Comparison of ENCODE assay signal across 8 cellular contexts in the genomic region with DNA sequence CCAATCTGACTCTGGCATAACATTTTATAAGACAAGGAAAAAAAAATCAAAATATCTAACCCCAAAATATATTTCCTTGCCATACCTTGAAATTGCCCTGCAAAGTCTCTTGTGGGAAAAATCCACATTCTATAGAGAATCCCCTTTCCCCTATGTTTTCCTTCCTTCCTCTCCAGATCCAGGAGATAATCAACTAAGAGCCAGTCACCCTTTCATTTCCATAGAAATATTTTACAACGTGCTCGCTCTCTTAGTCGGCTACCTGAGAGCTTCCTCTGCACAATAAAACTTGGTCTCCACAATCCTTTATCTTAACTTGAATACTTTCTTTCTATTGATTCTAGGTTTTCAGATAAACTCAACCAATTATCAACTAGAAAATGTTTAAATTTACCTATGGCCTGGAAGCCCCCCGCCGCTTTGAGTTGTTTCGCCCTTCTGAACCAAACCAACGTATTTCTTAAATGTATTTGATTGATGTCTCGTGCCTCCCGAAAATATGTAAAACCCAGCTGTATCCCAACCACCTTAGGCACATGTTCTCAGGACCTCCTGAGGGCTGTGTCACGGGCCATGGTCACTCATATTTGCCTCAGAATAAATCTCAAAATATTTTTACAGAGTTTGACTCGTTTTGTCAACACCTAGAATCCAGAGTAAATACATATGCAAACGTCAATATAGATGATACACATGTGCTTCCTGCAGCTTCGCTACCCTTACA. TPM values are rescaled to one million over a fixed set of nuclear protein-coding genes. Genes with fewer than 3 reads are reported as not detected.
DNase-seq lines count a peak whose midpoint lies in the region; ATAC-seq and TF ChIP-seq lines count a peak whose summit lies in the region.

No MANE protein-coding gene starts in this region.

- H3K36me3 ChIP-seq in BLaER1 treated with 17β-estradiol and CSF1 and Interleukin-3, amounts not matched to agents 10 nM and 100 nM: peaks cover 0 to 53% (median 45%) of the 10 kb centered on the region in 11 experiments; a peak in 18 of 22 replicates
- H3K36me3 ChIP-seq in Loucy (ENCODE audit: insufficient read depth, low read length): no peaks in the 10 kb centered on the region

- H3K27me3 Mint-ChIP-seq in natural killer cell treated with Interleukin-12 subunit alpha and Interleukin-12 subunit beta and Interleukin-15 and Interleukin-18, amount 100 ng/mL, for 72 hours: no peaks in the 10 kb centered on the region

- no peaks in the 10 kb centered on the region for H3K27me3 ChIP-seq in BLaER1 treated with 17β-estradiol and CSF1 and Interleukin-3, amounts not matched to agents 10 nM and 100 nM
- H3K27me3 ChIP-seq in Loucy (ENCODE audit: insufficient read depth, low read length, poor library complexity, severe bottlenecking): no peaks in the 10 kb centered on the region
- H3K27me3 ChIP-seq in dorsolateral prefrontal cortex: no peaks in the 10 kb centered on the region

- no peak for TF ChIP-seq CTCF in Loucy (conservative IDR thresholded peaks at IDR 0.05; ENCODE audit: low read length)
- TF ChIP-seq CTCF in dorsolateral prefrontal cortex (IDR thresholded peaks at IDR 0.05 in 54 of 56, conservative IDR thresholded peaks at IDR 0.05 in 2 of 56; ENCODE audit: low read depth in 1 of 56, partially characterized antibody in 56 of 56): no peak

- H3K9me2 ChIP-seq in Loucy (replicated peaks; ENCODE audit: low read depth, low read length): no peaks in the 10 kb centered on the region

- DNase-seq in dorsolateral prefrontal cortex (no peak), NCI-H2107 (lab: John Stamatoyannopoulos, UW) (no peak)
- no peak for DNase-seq in natural killer cell treated with Interleukin-12 subunit alpha and Interleukin-12 subunit beta and Interleukin-15 and Interleukin-18, amount 100 ng/mL, for 72 hours (ENCODE audit: low spot score)

- peaks cover 41 to 52% of the 10 kb centered on the region in 2 donors for H3K4me1 Mint-ChIP-seq in natural killer cell treated with Interleukin-12 subunit alpha and Interleukin-12 subunit beta and Interleukin-15 and Interleukin-18, amount 100 ng/mL, for 72 hours (ENCODE audit: low read depth in 2 of 2)

- H3K36me3 Mint-ChIP-seq in natural killer cell treated with Interleukin-12 subunit alpha and Interleukin-12 subunit beta and Interleukin-15 and Interleukin-18, amount 100 ng/mL, for 72 hours: no peaks in the 10 kb centered on the region

- intact Hi-C loops in dorsolateral prefrontal cortex (cut with DNase I): loop anchor here in 1 of 2 donors (2.0 kb wide), 1 partner anchor 13 kb away; no protein-coding TSS in a partner anchor

- H3K27ac Mint-ChIP-seq in natural killer cell treated with Interleukin-12 subunit alpha and Interleukin-12 subunit beta and Interleukin-15 and Interleukin-18, amount 100 ng/mL, for 72 hours: peak overlapping the region; percentile 7 to 84

- no peak for ATAC-seq in natural killer cell treated with Interleukin-12 subunit alpha and Interleukin-12 subunit beta and Interleukin-15 and Interleukin-18, amount 100 ng/mL, for 72 hours
- ATAC-seq in GM18873 (IDR thresholded peaks at IDR 0.05; ENCODE audit: low FRiP score, unreplicated experiment) (no peak), GM19397 (IDR thresholded peaks at IDR 0.05; ENCODE audit: unreplicated experiment) (no peak)
- ATAC-seq in activated CD4-positive, CD25-positive, alpha-beta regulatory T cell treated with anti-CD3 and anti-CD28 coated beads, Interleukin-2, amount 50 U/mL, for 24 hours: no peak

- peak overlapping the region; percentile 96 for H3K4me3 Mint-ChIP-seq in natural killer cell treated with Interleukin-12 subunit alpha and Interleukin-12 subunit beta and Interleukin-15 and Interleukin-18, amount 100 ng/mL, for 72 hours

- no peak overlapping the region for H2AFZ ChIP-seq in Loucy (ENCODE audit: low read length)

- H4K20me1 ChIP-seq in BLaER1 treated with 17β-estradiol and CSF1 and Interleukin-3, amounts not matched to agents 10 nM and 100 nM: peaks cover 58 to 59% (median 58%) of the 10 kb centered on the region in 11 experiments
- peaks cover 50% of the 10 kb centered on the region for H4K20me1 ChIP-seq in Loucy (ENCODE audit: insufficient read depth, low read length, poor library complexity, severe bottlenecking)

- H3K79me2 ChIP-seq in Loucy (ENCODE audit: insufficient read depth, low read length): peaks cover 52% of the 10 kb centered on the region

- no peaks in the 10 kb centered on the region for H3K9me3 Mint-ChIP-seq in natural killer cell treated with Interleukin-12 subunit alpha and Interleukin-12 subunit beta and Interleukin-15 and Interleukin-18, amount 100 ng/mL, for 72 hours

- peak overlapping the region; percentile 86 to 99 (median 96) for H3K4me2 ChIP-seq in BLaER1 treated with 17β-estradiol and CSF1 and Interleukin-3, amounts not matched to agents 10 nM and 100 nM
- H3K4me2 ChIP-seq in Loucy (ENCODE audit: low read depth, low read length, poor library complexity, severe bottlenecking): peak overlapping the region; percentile 81

- peak overlapping the region; percentile 92 to 99 (median 98) for H3K4me3 ChIP-seq in BLaER1 treated with 17β-estradiol and CSF1 and Interleukin-3, amounts not matched to agents 10 nM and 100 nM
- peak overlapping the region; percentile 86 for H3K4me3 ChIP-seq in Loucy (ENCODE audit: low read length, poor library complexity, severe bottlenecking)
- peak overlapping the region; percentile 77 to 100 (median 98) for H3K4me3 ChIP-seq in dorsolateral prefrontal cortex

- no peaks in the 10 kb centered on the region for H3K9me3 ChIP-seq in BLaER1 treated with 17β-estradiol and CSF1 and Interleukin-3, amounts not matched to agents 10 nM and 100 nM (replicated peaks in 1 of 11)
- H3K9me3 ChIP-seq in Loucy (ENCODE audit: insufficient read depth, low read depth, low read length): no peaks in the 10 kb centered on the region

- H3K9ac ChIP-seq in BLaER1 treated with 17β-estradiol and CSF1 and Interleukin-3, amounts not matched to agents 10 nM and 100 nM: peak overlapping the region; percentile 94 to 98 (median 97)
- peak overlapping the region; percentile 81 for H3K9ac ChIP-seq in Loucy (ENCODE audit: low read depth, low read length, poor library complexity, severe bottlenecking)

- H3F3A ChIP-seq in Loucy (ENCODE audit: low read depth): no peaks in the 10 kb centered on the region

- peak overlapping the region; percentile 88 to 97 (median 93) for H3K27ac ChIP-seq in BLaER1 treated with 17β-estradiol and CSF1 and Interleukin-3, amounts not matched to agents 10 nM and 100 nM
- peak overlapping the region; percentile 87 to 100 (median 99) for H3K27ac ChIP-seq in dorsolateral prefrontal cortex

- peaks cover 55 to 86% (median 76%) of the 10 kb centered on the region in 10 experiments for H3K4me1 ChIP-seq in BLaER1 treated with 17β-estradiol and CSF1 and Interleukin-3, amounts not matched to agents 10 nM and 100 nM
- peaks cover 41% of the 10 kb centered on the region for H3K4me1 ChIP-seq in Loucy (ENCODE audit: insufficient read depth, low read length, poor library complexity, severe bottlenecking)

RNA-seq across cellular contexts. Expression of gene PSAP, which starts 0.9 kb away (rescaled TPM):
- total RNA-seq in dorsolateral prefrontal cortex: 1,000 to 10,000 TPM; 1,158 to 1,954 (median 1,559) TPM
- total RNA-seq in natural killer cell treated with Interleukin-12 subunit alpha and Interleukin-12 subunit beta and Interleukin-15 and Interleukin-18, amount 100 ng/mL, for 72 hours: 100 to 1,000 TPM; 136 to 207 TPM

Comparison
In these comparisons a context has a peak if more than half of its experiments do, and no peak if none do; other contexts are left out.
1. RNA of gene PSAP, which starts 0.9 kb away (total RNA-seq): 1,158 to 1,954 TPM in dorsolateral prefrontal cortex; 136 to 207 TPM in natural killer cell treated with Interleukin-12 subunit alpha and Interleukin-12 subunit beta and Interleukin-15 and Interleukin-18, amount 100 ng/mL, for 72 hours; every median in the first group is over 4 times any median in the second.
2. Peak in every context shown above with its lines, with median percentiles within 50 percentile points of each other: H3K4me3 ChIP-seq.